In genomic region chr4:39452153-39452859, GRCh38 we compare ENCODE assay signal across 18 cellular contexts. TPM values are rescaled to one million over a fixed set of nuclear protein-coding genes. Genes with fewer than 3 reads are reported as not detected.
DNase-seq lines count a peak whose midpoint lies in the region; ATAC-seq and TF ChIP-seq lines count a peak whose summit lies in the region.
"Had no signal": no experiment of that assay in that cellular context is flagged by ENCODE, and none has a peak within 500 bp of the region (broad histone marks: within the 10 kb centered on the region; RNA-seq: fewer than 3 reads in every experiment).

No MANE protein-coding gene starts in this region.

- H3K9me3 Mint-ChIP-seq in CD4-positive, alpha-beta T cell = no peaks in the 10 kb centered on the region
- no peaks in the 10 kb centered on the region for H3K9me3 Mint-ChIP-seq in endodermal cell

- peaks cover 32% of the 10 kb centered on the region for H3K4me1 Mint-ChIP-seq in CD4-positive, alpha-beta T cell (ENCODE audit: low read depth)
- peaks cover 16% of the 10 kb centered on the region for H3K4me1 Mint-ChIP-seq in endodermal cell

- POLR2A ChIA-PET in CD4-positive, alpha-beta T cell (lab: Charles Lee) = interaction anchor here (0.9 kb wide), 1 partner anchor 86 kb away, joined by 3 read pairs; the partner anchor contains the start of gene RFC1

- peak overlapping the region; percentile 91 for H3K27ac ChIP-seq in 22Rv1
- H3K27ac ChIP-seq in CD4-positive, alpha-beta T cell (ENCODE audit: low read depth, low read length) = no peak overlapping the region
- H3K27ac ChIP-seq in endodermal cell (ENCODE audit: low read depth, low read length) = no peak overlapping the region
- no peak overlapping the region for H3K27ac ChIP-seq in colonic mucosa
- H3K27ac ChIP-seq: breast epithelium, skin epidermis had no signal

- TF ChIP-seq CTCF in 22Rv1 (IDR thresholded peaks at IDR 0.05) (no peak), endodermal cell (conservative IDR thresholded peaks at IDR 0.05) (no peak), colonic mucosa (IDR thresholded peaks at IDR 0.05) (no peak)
- no peak for TF ChIP-seq CTCF in CD4-positive, alpha-beta T cell (IDR thresholded peaks at IDR 0.05)

- H3K36me3 Mint-ChIP-seq in CD4-positive, alpha-beta T cell (ENCODE audit: low read depth) = peaks cover 75% of the 10 kb centered on the region
- peaks cover 58% of the 10 kb centered on the region for H3K36me3 Mint-ChIP-seq in endodermal cell (ENCODE audit: low read depth)

- no peaks in the 10 kb centered on the region for H3K4me1 ChIP-seq in endodermal cell (ENCODE audit: control insufficient read depth, insufficient read depth, low read length)
- peaks cover 8% of the 10 kb centered on the region for H3K4me1 ChIP-seq in colonic mucosa

- no peak overlapping the region for H3K4me3 Mint-ChIP-seq in CD4-positive, alpha-beta T cell
- H3K4me3 Mint-ChIP-seq in endodermal cell = no peak overlapping the region

- H3K9me3 ChIP-seq in CD4-positive, alpha-beta T cell (ENCODE audit: control insufficient read depth, low read length) = no peaks in the 10 kb centered on the region
- no peaks in the 10 kb centered on the region for H3K9me3 ChIP-seq in endodermal cell (ENCODE audit: control insufficient read depth, low read length)
- H3K9me3 ChIP-seq in colonic mucosa = no peaks in the 10 kb centered on the region
- H3K9me3 ChIP-seq: breast epithelium had no signal

- H3K4me3 ChIP-seq in endodermal cell (ENCODE audit: low read length) (no peak overlapping the region), colonic mucosa (no peak overlapping the region)
- H3K4me3 ChIP-seq: breast epithelium, skin epidermis had no signal

- WGBS in endodermal cell (ENCODE audit: insufficient coverage in 1 of 2, insufficient read length in 1 of 2), 2 experiments = 97 to 98% methylated on average over 6 of the region's 6 CpGs

- no peaks in the 10 kb centered on the region for H3K27me3 ChIP-seq in CD4-positive, alpha-beta T cell (ENCODE audit: control insufficient read depth, insufficient read depth, low read length)
- H3K27me3 ChIP-seq in endodermal cell (ENCODE audit: control insufficient read depth, insufficient read depth, low read length, poor library complexity, severe bottlenecking) (no peaks in the 10 kb centered on the region), colonic mucosa (no peaks in the 10 kb centered on the region)
- H3K27me3 ChIP-seq: breast epithelium had no signal

- H3K27me3 Mint-ChIP-seq in CD4-positive, alpha-beta T cell = no peaks in the 10 kb centered on the region
- no peaks in the 10 kb centered on the region for H3K27me3 Mint-ChIP-seq in endodermal cell (ENCODE audit: insufficient read depth)

- no peak overlapping the region for H3K9ac ChIP-seq in endodermal cell (ENCODE audit: extremely low read depth, low read length, poor library complexity, severe bottlenecking)
- no peak overlapping the region for H3K9ac ChIP-seq in colonic mucosa (ENCODE audit: low read depth in 2 of 2, low read length in 2 of 2)

- CTCF ChIA-PET in CD4-positive, alpha-beta T cell (lab: Charles Lee) = no interaction called here

- ATAC-seq in CD4-positive, alpha-beta T cell (ENCODE audit: poor library complexity) = no peak
- ATAC-seq in GM19035 (IDR thresholded peaks at IDR 0.05; ENCODE audit: unreplicated experiment) = no peak

- H3K27ac Mint-ChIP-seq in CD4-positive, alpha-beta T cell = peak overlapping the region; percentile 22
- peak overlapping the region; percentile 0 for H3K27ac Mint-ChIP-seq in endodermal cell

- H3K36me3 ChIP-seq in endodermal cell (ENCODE audit: control insufficient read depth, insufficient read depth, low read length) = peaks cover 84% of the 10 kb centered on the region
- peaks cover 26% of the 10 kb centered on the region for H3K36me3 ChIP-seq in colonic mucosa
- H3K36me3 ChIP-seq: breast epithelium had no signal

- intact Hi-C loops in CD4-positive, alpha-beta T cell (cut with DNase I, micrococcal nuclease) = loop anchor here in 1 of 2 experiments (5.0 to 10.0 kb wide), 3 partner anchors 100 to 1768 kb away; partner anchors contain the start of gene RELL1
- intact Hi-C loops in colonic mucosa (cut with DNase I) = no loop called here

- no peak for DNase-seq in CD4-positive, alpha-beta T cell
- DNase-seq in NCI-H2227 (lab: John Stamatoyannopoulos, UW; ENCODE audit: unreplicated experiment) = peak; percentile 13
- DNase-seq in endodermal cell = no peak
- no peak for DNase-seq in colonic mucosa
- no peak for DNase-seq in activated CD8-positive, alpha-beta memory T cell treated with anti-CD3 and anti-CD28 coated beads for 24 hours
- DNase-seq: activated CD4-positive, CD25-positive, alpha-beta regulatory T cell; activated naive CD4-positive, alpha-beta T cell; AML-193; dermis blood vessel endothelial cell; HCEC 1CT; NCI-H1436 treated with DMSO at 0.1 percent for 48 hours; NCI-H226; stimulated activated CD4-positive, alpha-beta T cell treated with anti-CD3 and anti-CD28 coated beads, Interleukin-4, amount 100 ng/mL, for 24 hours; T-helper 1 cell had no signal

RNA-seq across cellular contexts. Expression of gene RPL9, which starts 6.4 kb away (rescaled TPM):
- 1,000 to 10,000 TPM; 2,639 to 2,826 TPM for total RNA-seq in CD4-positive, alpha-beta T cell
- total RNA-seq in endodermal cell (1,000 to 10,000 TPM; 1,341 to 1,760 TPM), colonic mucosa (1,000 to 10,000 TPM; 1,123 to 1,383 TPM)
- polyA plus RNA-seq in endodermal cell (2013, experiment 1 of 2) = 1,788 TPM
- polyA plus RNA-seq in endodermal cell (2013, experiment 2 of 2) = 1,750 TPM

RNA-seq across cellular contexts. Expression of gene LIAS, which starts 6.5 kb away (rescaled TPM):
- total RNA-seq in CD4-positive, alpha-beta T cell = 10 to 100 TPM; 10.0 to 10.1 TPM
- total RNA-seq in endodermal cell = 10 to 100 TPM; 17.6 to 17.9 TPM
- 17.8 TPM for polyA plus RNA-seq in endodermal cell (2013, experiment 1 of 2)
- 14.3 TPM for polyA plus RNA-seq in endodermal cell (2013, experiment 2 of 2)
- total RNA-seq in colonic mucosa = 10 to 100 TPM; 21.1 to 28.3 TPM

RNA-seq across cellular contexts. Expression of gene KLB, which starts 45.6 kb away (rescaled TPM):
- not detected for total RNA-seq in CD4-positive, alpha-beta T cell
- under 1 TPM in 1 of 2 donors, not detected in 1; 0.09 TPM for total RNA-seq in endodermal cell
- polyA plus RNA-seq in endodermal cell (2013, experiment 1 of 2) = not detected
- not detected for polyA plus RNA-seq in endodermal cell (2013, experiment 2 of 2)
- under 1 TPM; 0.40 to 0.64 TPM for total RNA-seq in colonic mucosa
- total RNA-seq: dermis blood vessel endothelial cell had no signal
